ENCODE assay signal across 14 cellular contexts in the genomic region with DNA sequence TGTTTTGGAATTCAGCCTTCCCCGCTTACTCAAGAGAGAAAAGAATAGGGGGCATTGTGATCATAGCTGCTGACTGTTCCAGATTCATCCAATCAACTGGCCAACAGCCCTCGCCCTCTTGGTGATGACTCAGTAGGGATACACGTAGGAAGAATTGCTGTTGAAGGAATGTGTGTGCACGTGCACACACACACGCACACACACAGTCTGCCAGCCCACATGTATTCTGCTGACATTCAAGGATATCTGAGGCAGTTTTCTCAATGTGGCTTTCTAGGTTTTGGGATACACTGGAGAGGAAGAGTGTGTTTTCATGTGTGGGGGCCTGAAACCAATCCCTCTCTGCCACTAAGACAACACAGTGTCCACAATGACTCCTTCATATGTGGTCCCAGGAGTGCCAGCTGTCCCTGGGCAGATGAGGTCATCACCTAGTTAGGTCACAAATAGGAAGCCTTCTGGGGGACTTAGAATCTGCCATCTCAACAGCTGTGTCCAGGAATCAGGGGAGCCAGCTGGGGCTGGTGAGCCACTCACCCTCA.
DNase-seq lines count a peak whose midpoint lies in the region; ATAC-seq and TF ChIP-seq lines count a peak whose summit lies in the region.
"Had no signal": no experiment of that assay in that cellular context is flagged by ENCODE, and none has a peak within 500 bp of the region (broad histone marks: within the 10 kb centered on the region; RNA-seq: fewer than 3 reads in every experiment).

No MANE protein-coding gene starts in this region.

- H3K9me3 Mint-ChIP-seq in neural progenitor cell: no peaks in the 10 kb centered on the region
- no peaks in the 10 kb centered on the region for H3K9me3 Mint-ChIP-seq in natural killer cell treated with Interleukin-12 subunit alpha and Interleukin-12 subunit beta and Interleukin-15 and Interleukin-18, amount 100 ng/mL, for 72 hours
- peaks cover 1 to 3% of the 10 kb centered on the region in 2 donors for H3K9me3 Mint-ChIP-seq in activated T-cell treated with anti-CD3 and anti-CD28 coated beads, Interleukin-2, amount 50 U/mL, for 72 hours
- H3K9me3 Mint-ChIP-seq: activated CD4-positive, alpha-beta T cell treated with anti-CD3 and anti-CD28 coated beads, Interleukin-2, amount 10 ng/mL, durations not matched to agents 24 days and 14 days; activated naive CD4-positive, alpha-beta T cell treated with anti-CD3 and anti-CD28 coated beads for 36 hours; type B pancreatic cell had no signal

- H3F3A ChIP-seq in neural progenitor cell (ENCODE audit: low read depth): peaks cover 10% of the 10 kb centered on the region

- H3K27ac Mint-ChIP-seq in neural progenitor cell: peak overlapping the region; percentile 18
- no peak overlapping the region for H3K27ac Mint-ChIP-seq in natural killer cell treated with Interleukin-12 subunit alpha and Interleukin-12 subunit beta and Interleukin-15 and Interleukin-18, amount 100 ng/mL, for 72 hours
- no peak overlapping the region for H3K27ac Mint-ChIP-seq in activated T-cell treated with anti-CD3 and anti-CD28 coated beads, Interleukin-2, amount 50 U/mL, for 72 hours
- H3K27ac Mint-ChIP-seq: activated CD4-positive, alpha-beta T cell treated with anti-CD3 and anti-CD28 coated beads, Interleukin-2, amount 10 ng/mL, durations not matched to agents 24 days and 14 days; activated naive CD4-positive, alpha-beta T cell treated with anti-CD3 and anti-CD28 coated beads for 36 hours; CD4-positive, CD25-positive, alpha-beta regulatory T cell; type B pancreatic cell had no signal

- H3K4me3 Mint-ChIP-seq in neural progenitor cell: no peak overlapping the region
- H3K4me3 Mint-ChIP-seq in natural killer cell treated with Interleukin-12 subunit alpha and Interleukin-12 subunit beta and Interleukin-15 and Interleukin-18, amount 100 ng/mL, for 72 hours: no peak overlapping the region
- no peak overlapping the region for H3K4me3 Mint-ChIP-seq in activated T-cell treated with anti-CD3 and anti-CD28 coated beads, Interleukin-2, amount 50 U/mL, for 72 hours
- H3K4me3 Mint-ChIP-seq: activated CD4-positive, alpha-beta T cell treated with anti-CD3 and anti-CD28 coated beads, Interleukin-2, amount 10 ng/mL, durations not matched to agents 24 days and 14 days; activated naive CD4-positive, alpha-beta T cell treated with anti-CD3 and anti-CD28 coated beads for 36 hours; CD4-positive, CD25-positive, alpha-beta regulatory T cell; type B pancreatic cell had no signal

- H3K27me3 ChIP-seq in neural progenitor cell: peaks cover 11% of the 10 kb centered on the region
- H3K27me3 ChIP-seq: neutrophil had no signal

- no peak for ATAC-seq in natural killer cell treated with Interleukin-12 subunit alpha and Interleukin-12 subunit beta and Interleukin-15 and Interleukin-18, amount 100 ng/mL, for 72 hours
- ATAC-seq in HG02571 (IDR thresholded peaks at IDR 0.05; ENCODE audit: unreplicated experiment): no peak
- no peak for ATAC-seq in activated T-cell treated with anti-CD3 and anti-CD28 coated beads, Interleukin-2, amount 50 U/mL, for 72 hours (replicated peaks in 1 of 2)

- H3K79me2 ChIP-seq in neural progenitor cell (ENCODE audit: low read depth): no peaks in the 10 kb centered on the region

- H3K4me1 Mint-ChIP-seq in neural progenitor cell: peaks cover 63% of the 10 kb centered on the region
- peaks cover 0 to 6% of the 10 kb centered on the region in 2 donors for H3K4me1 Mint-ChIP-seq in natural killer cell treated with Interleukin-12 subunit alpha and Interleukin-12 subunit beta and Interleukin-15 and Interleukin-18, amount 100 ng/mL, for 72 hours (ENCODE audit: low read depth in 2 of 2)
- H3K4me1 Mint-ChIP-seq in activated T-cell treated with anti-CD3 and anti-CD28 coated beads, Interleukin-2, amount 50 U/mL, for 72 hours (ENCODE audit: low read depth): no peaks in the 10 kb centered on the region
- H3K4me1 Mint-ChIP-seq: activated CD4-positive, alpha-beta T cell treated with anti-CD3 and anti-CD28 coated beads, Interleukin-2, amount 10 ng/mL, durations not matched to agents 24 days and 14 days; CD4-positive, CD25-positive, alpha-beta regulatory T cell had no signal

- no peaks in the 10 kb centered on the region for H4K20me1 ChIP-seq in neural progenitor cell (ENCODE audit: low read depth)

- peaks cover 6% of the 10 kb centered on the region for H3K27me3 Mint-ChIP-seq in neural progenitor cell (ENCODE audit: insufficient read depth, low read depth)
- peaks cover 6 to 17% of the 10 kb centered on the region in 2 donors for H3K27me3 Mint-ChIP-seq in natural killer cell treated with Interleukin-12 subunit alpha and Interleukin-12 subunit beta and Interleukin-15 and Interleukin-18, amount 100 ng/mL, for 72 hours
- H3K27me3 Mint-ChIP-seq in activated T-cell treated with anti-CD3 and anti-CD28 coated beads, Interleukin-2, amount 50 U/mL, for 72 hours (ENCODE audit: low read depth): no peaks in the 10 kb centered on the region
- H3K27me3 Mint-ChIP-seq: activated CD4-positive, alpha-beta T cell treated with anti-CD3 and anti-CD28 coated beads, Interleukin-2, amount 10 ng/mL, durations not matched to agents 24 days and 14 days; CD4-positive, CD25-positive, alpha-beta regulatory T cell had no signal

- H3K27ac ChIP-seq in neural progenitor cell: no peak overlapping the region
- H3K27ac ChIP-seq: neutrophil had no signal

- no peak overlapping the region for H2AFZ ChIP-seq in neural progenitor cell (replicated peaks)

- H3K9me3 ChIP-seq in neural progenitor cell (ENCODE audit: low read depth): no peaks in the 10 kb centered on the region
- H3K9me3 ChIP-seq: neutrophil had no signal

- no peak for TF ChIP-seq CTCF in neural progenitor cell (IDR thresholded peaks at IDR 0.05)

- H3K4me2 ChIP-seq in neural progenitor cell: no peak overlapping the region

- no peak overlapping the region for H3K4me3 ChIP-seq in neural progenitor cell

- no peak overlapping the region for H3K9ac ChIP-seq in neural progenitor cell

- DNase-seq in AG20443 (ENCODE audit: low spot score): peak; percentile 89
- DNase-seq in M059J (ENCODE audit: low read depth): peak; percentile 97
- peak; percentile 22 for DNase-seq in epidermal melanocyte (ENCODE audit: insufficient read length, low spot score)
- DNase-seq in neural progenitor cell (ENCODE audit: low spot score): no peak
- no peak for DNase-seq in activated naive CD4-positive, alpha-beta T cell treated with anti-CD3 and anti-CD28 coated beads, Interleukin-2, amount 50 U/mL, for 16 hours
- no peak for DNase-seq in natural killer cell treated with Interleukin-12 subunit alpha and Interleukin-12 subunit beta and Interleukin-15 and Interleukin-18, amount 100 ng/mL, for 72 hours (ENCODE audit: low spot score)
- DNase-seq in activated T-cell treated with anti-CD3 and anti-CD28 coated beads, Interleukin-2, amount 50 U/mL, for 72 hours: no peak
- DNase-seq: activated CD4-positive, alpha-beta T cell treated with anti-CD3 and anti-CD28 coated beads, Interleukin-2, amount 10 ng/mL, durations not matched to agents 24 days and 14 days; activated naive CD4-positive, alpha-beta T cell treated with anti-CD3 and anti-CD28 coated beads for 36 hours; CD4-positive, CD25-positive, alpha-beta regulatory T cell; NCI-H2081 had no signal

- no peaks in the 10 kb centered on the region for H3K36me3 ChIP-seq in neural progenitor cell
- H3K36me3 ChIP-seq: neutrophil had no signal

- H3K36me3 Mint-ChIP-seq in neural progenitor cell: no peaks in the 10 kb centered on the region
- no peaks in the 10 kb centered on the region for H3K36me3 Mint-ChIP-seq in natural killer cell treated with Interleukin-12 subunit alpha and Interleukin-12 subunit beta and Interleukin-15 and Interleukin-18, amount 100 ng/mL, for 72 hours
- H3K36me3 Mint-ChIP-seq in activated T-cell treated with anti-CD3 and anti-CD28 coated beads, Interleukin-2, amount 50 U/mL, for 72 hours (ENCODE audit: insufficient read depth in 2 of 2): no peaks in the 10 kb centered on the region
- H3K36me3 Mint-ChIP-seq: CD4-positive, CD25-positive, alpha-beta regulatory T cell; type B pancreatic cell had no signal

- peaks cover 56% of the 10 kb centered on the region for H3K4me1 ChIP-seq in neural progenitor cell

Comparison
In these comparisons a context has a peak if more than half of its experiments do, and no peak if none do; other contexts are left out.
1. DNase-seq: peak in AG20443 (single experiment), M059J (single experiment) and epidermal melanocyte (single experiment); none in neural progenitor cell (single experiment), activated naive CD4-positive, alpha-beta T cell treated with anti-CD3 and anti-CD28 coated beads, Interleukin-2, amount 50 U/mL, for 16 hours (single experiment), natural killer cell treated with Interleukin-12 subunit alpha and Interleukin-12 subunit beta and Interleukin-15 and Interleukin-18, amount 100 ng/mL, for 72 hours (single experiment) and activated T-cell treated with anti-CD3 and anti-CD28 coated beads, Interleukin-2, amount 50 U/mL, for 72 hours (0 of 2).